Comparison of ENCODE assay signal across 1 cellular context in the genomic region with DNA sequence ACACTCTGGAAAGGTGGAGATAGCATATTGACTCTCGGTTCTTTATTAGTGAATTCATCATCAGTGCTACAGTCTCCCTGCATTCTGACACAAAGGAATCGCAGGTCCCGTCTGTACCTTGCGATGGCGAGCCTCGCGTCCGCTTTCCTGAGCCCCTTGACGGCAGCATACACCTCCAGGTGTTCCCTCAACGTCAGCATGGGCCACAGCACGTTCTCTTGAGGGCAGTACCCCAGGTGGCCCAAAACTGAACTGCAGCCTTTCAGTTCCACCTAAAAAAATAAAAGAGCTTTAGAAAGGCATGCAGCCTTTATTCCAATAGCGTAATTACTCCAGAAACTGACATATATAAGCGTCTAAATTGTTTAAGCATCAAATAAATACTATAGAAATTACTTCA.
TF ChIP-seq lines count a peak whose summit lies in the region.

No MANE protein-coding gene starts in this region.

TF ChIP-seq in HepG2, 621 proteins besides CTCF, POLR2A, EP300 and RAD21 (continued from another document and continues in another):
- TF ChIP-seq, protein P1, sequence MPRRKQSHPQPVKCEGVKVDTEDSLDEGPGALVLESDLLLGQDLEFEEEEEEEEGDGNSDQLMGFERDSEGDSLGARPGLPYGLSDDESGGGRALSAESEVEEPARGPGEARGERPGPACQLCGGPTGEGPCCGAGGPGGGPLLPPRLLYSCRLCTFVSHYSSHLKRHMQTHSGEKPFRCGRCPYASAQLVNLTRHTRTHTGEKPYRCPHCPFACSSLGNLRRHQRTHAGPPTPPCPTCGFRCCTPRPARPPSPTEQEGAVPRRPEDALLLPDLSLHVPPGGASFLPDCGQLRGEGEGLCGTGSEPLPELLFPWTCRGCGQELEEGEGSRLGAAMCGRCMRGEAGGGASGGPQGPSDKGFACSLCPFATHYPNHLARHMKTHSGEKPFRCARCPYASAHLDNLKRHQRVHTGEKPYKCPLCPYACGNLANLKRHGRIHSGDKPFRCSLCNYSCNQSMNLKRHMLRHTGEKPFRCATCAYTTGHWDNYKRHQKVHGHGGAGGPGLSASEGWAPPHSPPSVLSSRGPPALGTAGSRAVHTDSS (CRISPR knock-in tag; conservative IDR thresholded peaks at IDR 0.05), result no peak
- TF ChIP-seq ZNF670 (CRISPR knock-in tag; IDR thresholded peaks at IDR 0.05; ENCODE audit: borderline replicate concordance) (no peak), ZNF780A (CRISPR knock-in tag; IDR thresholded peaks at IDR 0.05) (no peak), AHR (CRISPR knock-in tag; IDR thresholded peaks at IDR 0.05) (0 out of 2 replicates have a peak, but pooled peaks have one; percentile 49), KMT2B (CRISPR knock-in tag; IDR thresholded peaks at IDR 0.05) (0 out of 2 replicates have a peak, but pooled peaks have one; percentile 27), THAP7 (CRISPR knock-in tag; IDR thresholded peaks at IDR 0.05) (no peak), ZNF572 (CRISPR knock-in tag; IDR thresholded peaks at IDR 0.05) (no peak), SSRP1 (CRISPR knock-in tag; IDR thresholded peaks at IDR 0.05) (no peak), NCOA2 (CRISPR knock-in tag; IDR thresholded peaks at IDR 0.05) (peak; percentile 25; the same call in 1 of the 2 replicates), NFKB2 (CRISPR knock-in tag; IDR thresholded peaks at IDR 0.05; ENCODE audit: borderline replicate concordance) (peak; percentile 44; the same call in 1 of the 2 replicates), RBAK (CRISPR knock-in tag; IDR thresholded peaks at IDR 0.05) (no peak), FOXC1 (CRISPR knock-in tag; IDR thresholded peaks at IDR 0.05; ENCODE audit: borderline replicate concordance) (peak; percentile 73; the same call in 1 of the 2 replicates), BHLHE40 (IDR thresholded peaks at IDR 0.05; ENCODE audit: low read length) (no peak), ZC3H4 (CRISPR knock-in tag; IDR thresholded peaks at IDR 0.05; ENCODE audit: borderline replicate concordance) (no peak), KAT7 (CRISPR knock-in tag; IDR thresholded peaks at IDR 0.05; ENCODE audit: borderline replicate concordance) (no peak), ARNT2 (CRISPR knock-in tag; IDR thresholded peaks at IDR 0.05; ENCODE audit: low read depth) (no peak), SALL1 (CRISPR knock-in tag; IDR thresholded peaks at IDR 0.05) (peak; percentile 62; the same call in 1 of the 2 replicates), XRCC5 (optimal IDR thresholded peaks at IDR 0.05; ENCODE audit: low read length) (peak; percentile 42), ZFY (CRISPR knock-in tag; IDR thresholded peaks at IDR 0.05) (0 out of 2 replicates have a peak, but pooled peaks have one; percentile 18), ZBTB7A (CRISPR knock-in tag; IDR thresholded peaks at IDR 0.05) (no peak), ISX (CRISPR knock-in tag; conservative IDR thresholded peaks at IDR 0.05) (no peak), SOX13 (IDR thresholded peaks at IDR 0.05) (no peak), SOX13 (CRISPR knock-in tag; conservative IDR thresholded peaks at IDR 0.05 in 1 of 2, IDR thresholded peaks at IDR 0.05 in 1 of 2) (peak in 1 of 2 experiments; percentile 25; a peak in 1 of 4 replicates), ZNF598 (CRISPR knock-in tag; IDR thresholded peaks at IDR 0.05; ENCODE audit: borderline replicate concordance) (peak; percentile 60; the same call in 1 of the 2 replicates), ZNF704 (CRISPR knock-in tag; IDR thresholded peaks at IDR 0.05; ENCODE audit: borderline replicate concordance) (no peak), ZBTB38 (CRISPR knock-in tag; IDR thresholded peaks at IDR 0.05) (0 out of 2 replicates have a peak, but pooled peaks have one; percentile 35), ZBTB43 (CRISPR knock-in tag; conservative IDR thresholded peaks at IDR 0.05) (no peak), ZBTB42 (CRISPR knock-in tag; IDR thresholded peaks at IDR 0.05) (no peak), MTERF4 (CRISPR knock-in tag; IDR thresholded peaks at IDR 0.05) (no peak), ZNF775 (CRISPR knock-in tag; IDR thresholded peaks at IDR 0.05; ENCODE audit: borderline replicate concordance) (no peak), MIXL1 (CRISPR knock-in tag; IDR thresholded peaks at IDR 0.05) (0 out of 2 replicates have a peak, but pooled peaks have one; percentile 39), SMAD1 (CRISPR knock-in tag; IDR thresholded peaks at IDR 0.05; ENCODE audit: borderline replicate concordance, low read depth) (no peak), POGZ (CRISPR knock-in tag; IDR thresholded peaks at IDR 0.05) (peak; percentile 76), CCAR2 (optimal IDR thresholded peaks at IDR 0.05; ENCODE audit: low read depth, low read length) (no peak), ZNF260 (CRISPR knock-in tag; IDR thresholded peaks at IDR 0.05; ENCODE audit: borderline replicate concordance, low read depth) (no peak), ZNF34 (CRISPR knock-in tag; IDR thresholded peaks at IDR 0.05; ENCODE audit: borderline replicate concordance) (no peak), ZNF276 (CRISPR knock-in tag; IDR thresholded peaks at IDR 0.05; ENCODE audit: low read depth) (no peak), ZNF274 (CRISPR knock-in tag; IDR thresholded peaks at IDR 0.05) (0 out of 2 replicates have a peak, but pooled peaks have one; percentile 35), CBX5 (CRISPR knock-in tag; IDR thresholded peaks at IDR 0.05; ENCODE audit: borderline replicate concordance) (peak; percentile 59; the same call in 1 of the 2 replicates), HMG20A (CRISPR knock-in tag; IDR thresholded peaks at IDR 0.05; ENCODE audit: borderline replicate concordance) (0 out of 2 replicates have a peak, but pooled peaks have one; percentile 23), MAX (IDR thresholded peaks at IDR 0.05) (peak; percentile 76), NBN (conservative IDR thresholded peaks at IDR 0.05) (no peak), ZNF577 (CRISPR knock-in tag; IDR thresholded peaks at IDR 0.05; ENCODE audit: borderline replicate concordance, low read depth) (no peak), FOXK1 (CRISPR knock-in tag; IDR thresholded peaks at IDR 0.05; ENCODE audit: borderline replicate concordance, low read depth) (no peak), JUN (CRISPR knock-in tag; IDR thresholded peaks at IDR 0.05) (no peak), SOX6 (IDR thresholded peaks at IDR 0.05) (no peak), SOX6 (CRISPR knock-in tag; IDR thresholded peaks at IDR 0.05) (peak; percentile 28; the same call in 1 of the 2 replicates)
- TF ChIP-seq, protein P2, sequence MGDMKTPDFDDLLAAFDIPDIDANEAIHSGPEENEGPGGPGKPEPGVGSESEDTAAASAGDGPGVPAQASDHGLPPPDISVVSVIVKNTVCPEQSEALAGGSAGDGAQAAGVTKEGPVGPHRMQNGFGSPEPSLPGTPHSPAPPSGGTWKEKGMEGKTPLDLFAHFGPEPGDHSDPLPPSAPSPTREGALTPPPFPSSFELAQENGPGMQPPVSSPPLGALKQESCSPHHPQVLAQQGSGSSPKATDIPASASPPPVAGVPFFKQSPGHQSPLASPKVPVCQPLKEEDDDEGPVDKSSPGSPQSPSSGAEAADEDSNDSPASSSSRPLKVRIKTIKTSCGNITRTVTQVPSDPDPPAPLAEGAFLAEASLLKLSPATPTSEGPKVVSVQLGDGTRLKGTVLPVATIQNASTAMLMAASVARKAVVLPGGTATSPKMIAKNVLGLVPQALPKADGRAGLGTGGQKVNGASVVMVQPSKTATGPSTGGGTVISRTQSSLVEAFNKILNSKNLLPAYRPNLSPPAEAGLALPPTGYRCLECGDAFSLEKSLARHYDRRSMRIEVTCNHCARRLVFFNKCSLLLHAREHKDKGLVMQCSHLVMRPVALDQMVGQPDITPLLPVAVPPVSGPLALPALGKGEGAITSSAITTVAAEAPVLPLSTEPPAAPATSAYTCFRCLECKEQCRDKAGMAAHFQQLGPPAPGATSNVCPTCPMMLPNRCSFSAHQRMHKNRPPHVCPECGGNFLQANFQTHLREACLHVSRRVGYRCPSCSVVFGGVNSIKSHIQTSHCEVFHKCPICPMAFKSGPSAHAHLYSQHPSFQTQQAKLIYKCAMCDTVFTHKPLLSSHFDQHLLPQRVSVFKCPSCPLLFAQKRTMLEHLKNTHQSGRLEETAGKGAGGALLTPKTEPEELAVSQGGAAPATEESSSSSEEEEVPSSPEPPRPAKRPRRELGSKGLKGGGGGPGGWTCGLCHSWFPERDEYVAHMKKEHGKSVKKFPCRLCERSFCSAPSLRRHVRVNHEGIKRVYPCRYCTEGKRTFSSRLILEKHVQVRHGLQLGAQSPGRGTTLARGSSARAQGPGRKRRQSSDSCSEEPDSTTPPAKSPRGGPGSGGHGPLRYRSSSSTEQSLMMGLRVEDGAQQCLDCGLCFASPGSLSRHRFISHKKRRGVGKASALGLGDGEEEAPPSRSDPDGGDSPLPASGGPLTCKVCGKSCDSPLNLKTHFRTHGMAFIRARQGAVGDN (CRISPR knock-in tag; IDR thresholded peaks at IDR 0.05), result peak; percentile 77
- TF ChIP-seq, protein P3, sequence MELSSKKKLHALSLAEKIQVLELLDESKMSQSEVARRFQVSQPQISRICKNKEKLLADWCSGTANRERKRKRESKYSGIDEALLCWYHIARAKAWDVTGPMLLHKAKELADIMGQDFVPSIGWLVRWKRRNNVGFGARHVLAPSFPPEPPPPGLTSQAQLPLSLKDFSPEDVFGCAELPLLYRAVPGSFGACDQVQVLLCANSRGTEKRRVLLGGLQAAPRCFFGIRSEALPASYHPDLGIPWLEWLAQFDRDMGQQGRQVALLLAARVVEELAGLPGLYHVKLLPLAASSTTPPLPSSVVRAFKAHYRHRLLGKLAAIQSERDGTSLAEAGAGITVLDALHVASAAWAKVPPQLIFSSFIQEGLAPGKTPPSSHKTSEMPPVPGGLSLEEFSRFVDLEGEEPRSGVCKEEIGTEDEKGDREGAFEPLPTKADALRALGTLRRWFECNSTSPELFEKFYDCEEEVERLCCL (CRISPR knock-in tag; IDR thresholded peaks at IDR 0.05; ENCODE audit: borderline replicate concordance), result no peak
- TF ChIP-seq, protein P4, sequence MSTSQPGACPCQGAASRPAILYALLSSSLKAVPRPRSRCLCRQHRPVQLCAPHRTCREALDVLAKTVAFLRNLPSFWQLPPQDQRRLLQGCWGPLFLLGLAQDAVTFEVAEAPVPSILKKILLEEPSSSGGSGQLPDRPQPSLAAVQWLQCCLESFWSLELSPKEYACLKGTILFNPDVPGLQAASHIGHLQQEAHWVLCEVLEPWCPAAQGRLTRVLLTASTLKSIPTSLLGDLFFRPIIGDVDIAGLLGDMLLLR (CRISPR knock-in tag; IDR thresholded peaks at IDR 0.05), result 0 out of 2 replicates have a peak, but pooled peaks have one; percentile 23
